8 cellular contexts compared by ENCODE assay signal in the genomic region with DNA sequence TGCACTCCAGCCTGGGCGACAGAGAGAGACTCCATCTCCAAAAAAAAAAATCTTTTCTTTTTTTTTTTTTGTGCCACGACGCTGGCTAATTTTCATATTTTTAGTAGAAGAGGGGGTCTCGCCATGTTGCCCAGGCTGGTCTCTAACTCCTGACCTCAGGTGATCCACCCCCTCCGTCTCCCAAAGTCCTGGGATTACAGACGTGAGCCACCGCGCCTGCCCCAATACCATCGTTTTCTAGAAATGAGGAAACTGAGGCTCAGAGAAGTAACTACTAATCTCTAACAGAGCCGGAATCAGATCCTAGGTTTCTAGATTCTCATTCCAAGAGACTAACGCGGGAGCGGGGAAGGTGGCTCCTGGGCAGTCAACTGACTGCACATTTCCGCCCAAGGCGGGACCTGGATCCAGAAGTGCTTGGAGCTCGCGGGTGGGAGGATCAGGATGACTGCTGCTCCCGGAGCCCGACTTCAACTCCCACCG. TPM values are rescaled to one million over a fixed set of nuclear protein-coding genes. Genes with fewer than 3 reads are reported as not detected.
DNase-seq lines count a peak whose midpoint lies in the region; ATAC-seq and TF ChIP-seq lines count a peak whose summit lies in the region.

No MANE protein-coding gene starts in this region.

- peak overlapping the region; percentile 97 for H3K27ac Mint-ChIP-seq in osteocyte (ENCODE audit: unreplicated experiment)

- H3K9me2 ChIP-seq in SU-DHL-6 (replicated peaks; ENCODE audit: insufficient read depth, low read length): no peaks in the 10 kb centered on the region

- no peaks in the 10 kb centered on the region for H3K36me3 ChIP-seq in SU-DHL-6 (ENCODE audit: low read length)

- peak overlapping the region; percentile 88 for H2AFZ ChIP-seq in SU-DHL-6 (ENCODE audit: low read depth, low read length, severe bottlenecking)

- no peaks in the 10 kb centered on the region for H3K27me3 Mint-ChIP-seq in osteocyte (ENCODE audit: unreplicated experiment)

- H3K27ac ChIP-seq in SU-DHL-6 (ENCODE audit: low read depth, low read length): peak overlapping the region; percentile 86

- H3K27me3 ChIP-seq in SU-DHL-6 (ENCODE audit: low read length): no peaks in the 10 kb centered on the region

- H3K9me3 Mint-ChIP-seq in osteocyte (ENCODE audit: unreplicated experiment): no peaks in the 10 kb centered on the region

- no peaks in the 10 kb centered on the region for H3K9me3 ChIP-seq in SU-DHL-6 (ENCODE audit: insufficient read depth, low read length)

- H3K4me2 ChIP-seq in SU-DHL-6 (ENCODE audit: low read depth, low read length, poor library complexity, severe bottlenecking): peak overlapping the region; percentile 84

- H3K4me3 Mint-ChIP-seq in osteocyte (ENCODE audit: unreplicated experiment): peak overlapping the region; percentile 97

- no peaks in the 10 kb centered on the region for H4K20me1 ChIP-seq in SU-DHL-6 (ENCODE audit: low read depth, low read length)

- peak overlapping the region; percentile 79 for H3K9ac ChIP-seq in SU-DHL-6 (ENCODE audit: low read length)

- peak; percentile 9 for ATAC-seq in HG02981 (IDR thresholded peaks at IDR 0.05; ENCODE audit: unreplicated experiment)
- no peak for ATAC-seq in HG03139 (IDR thresholded peaks at IDR 0.05; ENCODE audit: unreplicated experiment)

- H3K79me2 ChIP-seq in SU-DHL-6 (ENCODE audit: insufficient read depth, low read length): no peaks in the 10 kb centered on the region

- peaks cover 13% of the 10 kb centered on the region for H3K4me1 Mint-ChIP-seq in osteocyte (ENCODE audit: unreplicated experiment)

- DNase-seq in DMS153 (lab: John Stamatoyannopoulos, UW): peak; percentile 76
- DNase-seq in DMS153 treated with DMSO at 0.1 percent for 48 hours (lab: John Stamatoyannopoulos, UW; ENCODE audit: unreplicated experiment): no peak
- peak; percentile 60 for DNase-seq in fibroblast of peridontal ligament (ENCODE audit: extremely low read depth)
- DNase-seq in osteocyte (ENCODE audit: extremely low spot score, unreplicated experiment): no peak
- DNase-seq in HK-2 (ENCODE audit: unreplicated experiment): no peak

- H3K36me3 Mint-ChIP-seq in osteocyte (ENCODE audit: unreplicated experiment): no peaks in the 10 kb centered on the region

- H3K4me3 ChIP-seq in SU-DHL-6 (ENCODE audit: insufficient read depth, low read length, poor library complexity, severe bottlenecking): peak overlapping the region; percentile 75

- H3F3A ChIP-seq in SU-DHL-6 (ENCODE audit: insufficient read depth): peaks cover 5% of the 10 kb centered on the region; the same call in 1 of the 2 replicates

- TF ChIP-seq CTCF in SU-DHL-6 (IDR thresholded peaks at IDR 0.05; ENCODE audit: insufficient read depth, low read length, poor library complexity, severe bottlenecking): no peak
- no peak for TF ChIP-seq CTCF in osteocyte (IDR thresholded peaks at IDR 0.05)

RNA-seq across cellular contexts. Expression of a gene that starts 13.6 kb away (rescaled TPM):
- total RNA-seq in osteocyte: 28.5 and 28.6 TPM in 2 replicates

RNA-seq across cellular contexts. Expression of a gene that starts 27.8 kb away (rescaled TPM):
- 54.3 and 56.2 TPM in 2 replicates for total RNA-seq in osteocyte

RNA-seq across cellular contexts. Expression of a gene that starts 36.4 kb away (rescaled TPM):
- 53.2 and 64.0 TPM in 2 replicates for total RNA-seq in osteocyte

RNA-seq across cellular contexts. Expression of a gene that starts 50.6 kb away (rescaled TPM):
- total RNA-seq in osteocyte: 41.5 and 45.0 TPM in 2 replicates

RNA-seq across cellular contexts. Expression of a gene that starts 56.5 kb away (rescaled TPM):
- total RNA-seq in osteocyte: 7.2 and 7.8 TPM in 2 replicates

Comparison
In these comparisons a context has a peak if more than half of its experiments do, and no peak if none do; other contexts are left out.
1. DNase-seq: peak in DMS153 (single experiment) and fibroblast of peridontal ligament (single experiment); none in DMS153 treated with DMSO at 0.1 percent for 48 hours (single experiment), osteocyte (single experiment) and HK-2 (single experiment).